In genomic region chr5:67021522-67022316, GRCh38 we compare ENCODE assay signal across 11 cellular contexts.
A peak's percentile ranks its signal among the peaks of the same experiment; 100 is the strongest.
DNase-seq lines count a peak whose midpoint lies in the region; ATAC-seq and TF ChIP-seq lines count a peak whose summit lies in the region.
"Had no signal": no experiment of that assay in that cellular context is flagged by ENCODE, and none has a peak within 500 bp of the region (broad histone marks: within the 10 kb centered on the region; RNA-seq: fewer than 3 reads in every experiment).

No MANE protein-coding gene starts in this region.

- TF ChIP-seq CTCF in coronary artery (IDR thresholded peaks at IDR 0.05) = no peak
- TF ChIP-seq CTCF in omental fat pad (IDR thresholded peaks at IDR 0.05) = no peak

- H3K27ac ChIP-seq in coronary artery = peak overlapping the region; percentile 52 to 57

- peak overlapping the region; percentile 2 for H3K4me3 ChIP-seq in coronary artery

- no peak for DNase-seq in coronary artery (ENCODE audit: low spot score)
- DNase-seq in omental fat pad (ENCODE audit: low spot score) = no peak
- DNase-seq in OCI-M2 (lab: John Stamatoyannopoulos, UW; ENCODE audit: unreplicated experiment) = no peak
- DNase-seq in ureter (ENCODE audit: low spot score) = no peak
- no peak for DNase-seq in NCI-H524 (lab: John Stamatoyannopoulos, UW)
- DNase-seq in RKO (ENCODE audit: low spot score) = no peak
- DNase-seq: cortex of kidney; posterior cingulate gyrus; stimulated activated CD4-positive, alpha-beta T cell treated with anti-CD3 and anti-CD28 coated beads, Interleukin-1b, Interleukin-23, amount 100 ng/mL, for 48 hours had no signal

- ATAC-seq in GM18867 (IDR thresholded peaks at IDR 0.05; ENCODE audit: unreplicated experiment) = peak; percentile 84
- peak; percentile 57 for ATAC-seq in HG02852 (IDR thresholded peaks at IDR 0.05; ENCODE audit: unreplicated experiment)
- peak; percentile 88 for ATAC-seq in omental fat pad (ENCODE audit: low FRiP score)
